19 cellular contexts compared by ENCODE assay signal in the genomic region with DNA sequence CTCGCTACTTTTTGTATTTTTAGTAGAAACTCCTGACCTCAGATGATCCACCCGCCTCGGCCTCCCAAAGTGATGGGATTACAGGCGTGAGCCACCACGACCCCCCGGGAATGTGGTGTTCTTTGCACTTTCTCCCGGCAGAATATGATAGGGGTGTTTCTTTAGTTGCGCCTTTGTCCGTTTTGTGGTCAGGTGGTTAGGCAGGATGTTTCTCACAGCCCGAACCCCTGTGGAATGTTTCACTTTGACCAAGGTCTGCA. TPM values are rescaled to one million over a fixed set of nuclear protein-coding genes. Genes with fewer than 3 reads are reported as not detected.
DNase-seq lines count a peak whose midpoint lies in the region; ATAC-seq and TF ChIP-seq lines count a peak whose summit lies in the region.
"Had no signal": no experiment of that assay in that cellular context is flagged by ENCODE, and none has a peak within 500 bp of the region (broad histone marks: within the 10 kb centered on the region; RNA-seq: fewer than 3 reads in every experiment).

No MANE protein-coding gene starts in this region.

- no peaks in the 10 kb centered on the region for H3K27me3 ChIP-seq in CD8-positive, alpha-beta T cell (ENCODE audit: insufficient read depth, low read length)
- H3K27me3 ChIP-seq: ascending aorta, gastroesophageal sphincter, MG63 had no signal

- no peak overlapping the region for H3K4me3 Mint-ChIP-seq in activated CD8-positive, alpha-beta T cell treated with anti-CD3 and anti-CD28 coated beads, Interleukin-2, amount 10 ng/mL, durations not matched to agents 7 days and 5 days
- H3K4me3 Mint-ChIP-seq in activated CD8-positive, alpha-beta T cell treated with anti-CD3 and anti-CD28 coated beads for 36 hours = no peak overlapping the region
- no peak overlapping the region for H3K4me3 Mint-ChIP-seq in CD8-positive, alpha-beta T cell
- H3K4me3 Mint-ChIP-seq in endothelial cell (ENCODE audit: unreplicated experiment) (peak overlapping the region; percentile 84), progenitor cell of endocrine pancreas (ENCODE audit: low read depth) (no peak overlapping the region)
- H3K4me3 Mint-ChIP-seq: HFFc6 had no signal

- DNase-seq in activated CD8-positive, alpha-beta T cell treated with anti-CD3 and anti-CD28 coated beads, Interleukin-2, amount 10 ng/mL, durations not matched to agents 7 days and 5 days = no peak
- no peak for DNase-seq in activated CD8-positive, alpha-beta T cell treated with anti-CD3 and anti-CD28 coated beads for 36 hours
- DNase-seq in CD8-positive, alpha-beta T cell = peak in 1 of 7 experiments; percentile 42
- DNase-seq in endothelial cell (ENCODE audit: low spot score) (no peak), progenitor cell of endocrine pancreas (ENCODE audit: low spot score, unreplicated experiment) (no peak), germinal center (ENCODE audit: low spot score) (no peak), HuH-7 (ENCODE audit: low spot score) (no peak)
- DNase-seq in stimulated activated CD4-positive, alpha-beta T cell treated with anti-CD3 and anti-CD28 coated beads, Interleukin-4, amount 100 ng/mL, for 1 hour = no peak
- DNase-seq: ACHN; DMS153; GF-D8; HFFc6; MG63; NCI-H1436 treated with DMSO at 0.1 percent for 48 hours; NCI-H526; stimulated activated CD4-positive, alpha-beta T cell treated with anti-CD3 and anti-CD28 coated beads, Interleukin-12 subunit alpha, Interleukin-12 subunit beta, amount 100 ng/mL, for 4 hours had no signal

- H3K27me3 Mint-ChIP-seq in activated CD8-positive, alpha-beta T cell treated with anti-CD3 and anti-CD28 coated beads, Interleukin-2, amount 10 ng/mL, durations not matched to agents 7 days and 5 days (ENCODE audit: low read depth) = no peaks in the 10 kb centered on the region
- peaks cover 2% of the 10 kb centered on the region for H3K27me3 Mint-ChIP-seq in activated CD8-positive, alpha-beta T cell treated with anti-CD3 and anti-CD28 coated beads for 36 hours
- H3K27me3 Mint-ChIP-seq in CD8-positive, alpha-beta T cell (ENCODE audit: low read depth) = no peaks in the 10 kb centered on the region
- H3K27me3 Mint-ChIP-seq in endothelial cell (ENCODE audit: unreplicated experiment) (peaks cover 17% of the 10 kb centered on the region), progenitor cell of endocrine pancreas (no peaks in the 10 kb centered on the region)
- H3K27me3 Mint-ChIP-seq: IgD-negative memory B cell had no signal

- no peak for TF ChIP-seq CTCF in activated CD8-positive, alpha-beta T cell treated with anti-CD3 and anti-CD28 coated beads for 36 hours (IDR thresholded peaks at IDR 0.05)
- TF ChIP-seq CTCF in CD8-positive, alpha-beta T cell (IDR thresholded peaks at IDR 0.05) = no peak
- TF ChIP-seq CTCF in endothelial cell (IDR thresholded peaks at IDR 0.05; ENCODE audit: unreplicated experiment) (no peak), progenitor cell of endocrine pancreas (IDR thresholded peaks at IDR 0.05; ENCODE audit: unreplicated experiment) (no peak)

- ATAC-seq in activated CD8-positive, alpha-beta T cell treated with anti-CD3 and anti-CD28 coated beads, Interleukin-2, amount 10 ng/mL, durations not matched to agents 7 days and 5 days = no peak
- ATAC-seq in activated CD8-positive, alpha-beta T cell treated with anti-CD3 and anti-CD28 coated beads for 36 hours = no peak
- no peak for ATAC-seq in CD8-positive, alpha-beta T cell
- ATAC-seq: gastroesophageal sphincter had no signal

- peaks cover 35% of the 10 kb centered on the region for H3K4me1 Mint-ChIP-seq in activated CD8-positive, alpha-beta T cell treated with anti-CD3 and anti-CD28 coated beads, Interleukin-2, amount 10 ng/mL, durations not matched to agents 7 days and 5 days (ENCODE audit: low read depth)
- peaks cover 18% of the 10 kb centered on the region for H3K4me1 Mint-ChIP-seq in activated CD8-positive, alpha-beta T cell treated with anti-CD3 and anti-CD28 coated beads for 36 hours (ENCODE audit: low read depth)
- peaks cover 32% of the 10 kb centered on the region for H3K4me1 Mint-ChIP-seq in CD8-positive, alpha-beta T cell (ENCODE audit: low read depth)
- H3K4me1 Mint-ChIP-seq in endothelial cell (ENCODE audit: unreplicated experiment) (peaks cover 20% of the 10 kb centered on the region), progenitor cell of endocrine pancreas (ENCODE audit: low read depth) (peaks cover 19% of the 10 kb centered on the region)

- CTCF ChIA-PET in activated CD8-positive, alpha-beta T cell treated with anti-CD3 and anti-CD28 coated beads, Interleukin-2, amount 10 ng/mL, durations not matched to agents 7 days and 5 days (lab: Charles Lee) = interaction anchor here (2.3 to 2.6 kb wide), 2 partner anchors 24 to 153 kb away, joined by 9 to 15 read pairs; a partner anchor contains a TSS
- CTCF ChIA-PET in activated CD8-positive, alpha-beta T cell treated with anti-CD3 and anti-CD28 coated beads for 36 hours (lab: Charles Lee) = interaction anchor here (0.7 kb wide), 1 partner anchor 35 kb away, joined by 3 read pairs; no protein-coding TSS in a partner anchor
- CTCF ChIA-PET in CD8-positive, alpha-beta T cell (lab: Charles Lee) = interaction anchor here (2.0 kb wide), 1 partner anchor 252 kb away, joined by 8 read pairs; no protein-coding TSS in a partner anchor

- H3K36me3 Mint-ChIP-seq in activated CD8-positive, alpha-beta T cell treated with anti-CD3 and anti-CD28 coated beads, Interleukin-2, amount 10 ng/mL, durations not matched to agents 7 days and 5 days (ENCODE audit: low read depth) = peaks cover 50% of the 10 kb centered on the region
- peaks cover 41% of the 10 kb centered on the region for H3K36me3 Mint-ChIP-seq in activated CD8-positive, alpha-beta T cell treated with anti-CD3 and anti-CD28 coated beads for 36 hours (ENCODE audit: low read depth)
- H3K36me3 Mint-ChIP-seq in CD8-positive, alpha-beta T cell = peaks cover 46% of the 10 kb centered on the region
- peaks cover 24% of the 10 kb centered on the region for H3K36me3 Mint-ChIP-seq in endothelial cell (ENCODE audit: low read depth, unreplicated experiment)
- H3K36me3 Mint-ChIP-seq in progenitor cell of endocrine pancreas (ENCODE audit: insufficient read depth) = peaks cover 7% of the 10 kb centered on the region

- H3K27ac Mint-ChIP-seq in activated CD8-positive, alpha-beta T cell treated with anti-CD3 and anti-CD28 coated beads, Interleukin-2, amount 10 ng/mL, durations not matched to agents 7 days and 5 days = peak overlapping the region; percentile 75
- H3K27ac Mint-ChIP-seq in activated CD8-positive, alpha-beta T cell treated with anti-CD3 and anti-CD28 coated beads for 36 hours = no peak overlapping the region
- H3K27ac Mint-ChIP-seq in CD8-positive, alpha-beta T cell = peak overlapping the region; percentile 100
- peak overlapping the region; percentile 57 for H3K27ac Mint-ChIP-seq in endothelial cell (ENCODE audit: unreplicated experiment)
- H3K27ac Mint-ChIP-seq in progenitor cell of endocrine pancreas = peak overlapping the region; percentile 65

- H3K4me3 ChIP-seq in CD8-positive, alpha-beta T cell (ENCODE audit: low read depth, low read length) = no peak overlapping the region

- POLR2A ChIA-PET in activated CD8-positive, alpha-beta T cell treated with anti-CD3 and anti-CD28 coated beads, Interleukin-2, amount 10 ng/mL, durations not matched to agents 7 days and 5 days (lab: Charles Lee) = interaction anchor here (2.0 to 2.9 kb wide), 4 partner anchors 10 to 253 kb away, joined by 12 to 138 read pairs (median 46); a partner anchor contains a TSS
- POLR2A ChIA-PET in activated CD8-positive, alpha-beta T cell treated with anti-CD3 and anti-CD28 coated beads for 36 hours (lab: Charles Lee) = interaction anchor here (0.6 to 3.0 kb wide), 4 partner anchors 10 to 38 kb away, joined by 3 to 54 read pairs (median 8); a partner anchor contains a TSS
- POLR2A ChIA-PET in CD8-positive, alpha-beta T cell (lab: Charles Lee) = interaction anchor here (0.6 to 2.9 kb wide), 6 partner anchors 11 to 570 kb away, joined by 3 to 123 read pairs (median 39); a partner anchor contains a TSS

- peaks cover 16% of the 10 kb centered on the region for H3K4me1 ChIP-seq in CD8-positive, alpha-beta T cell (ENCODE audit: insufficient read depth, low read length)

- H3K9me3 Mint-ChIP-seq in activated CD8-positive, alpha-beta T cell treated with anti-CD3 and anti-CD28 coated beads, Interleukin-2, amount 10 ng/mL, durations not matched to agents 7 days and 5 days (ENCODE audit: insufficient read depth) = no peaks in the 10 kb centered on the region
- no peaks in the 10 kb centered on the region for H3K9me3 Mint-ChIP-seq in activated CD8-positive, alpha-beta T cell treated with anti-CD3 and anti-CD28 coated beads for 36 hours
- H3K9me3 Mint-ChIP-seq in CD8-positive, alpha-beta T cell = no peaks in the 10 kb centered on the region
- no peaks in the 10 kb centered on the region for H3K9me3 Mint-ChIP-seq in endothelial cell (ENCODE audit: unreplicated experiment)
- no peaks in the 10 kb centered on the region for H3K9me3 Mint-ChIP-seq in progenitor cell of endocrine pancreas (ENCODE audit: low read depth)
- H3K9me3 Mint-ChIP-seq: HFFc6, IgD-negative memory B cell had no signal

- no peaks in the 10 kb centered on the region for H3K9me3 ChIP-seq in CD8-positive, alpha-beta T cell (ENCODE audit: low read length)
- H3K9me3 ChIP-seq: ascending aorta, gastroesophageal sphincter, MG63 had no signal

- no peak overlapping the region for H3K27ac ChIP-seq in CD8-positive, alpha-beta T cell (ENCODE audit: low read depth, low read length)

- peaks cover 7% of the 10 kb centered on the region for H3K36me3 ChIP-seq in CD8-positive, alpha-beta T cell (ENCODE audit: insufficient read depth, low read length)

- intact Hi-C loops in activated CD8-positive, alpha-beta T cell treated with anti-CD3 and anti-CD28 coated beads for 36 hours (cut with micrococcal nuclease) = loop anchor here (2.0 kb wide), 2 partner anchors 23 to 153 kb away; a partner anchor contains a TSS
- intact Hi-C loops in CD8-positive, alpha-beta T cell (cut with DNase I, micrococcal nuclease) = loop anchor here (2.0 to 10.0 kb wide), 6 partner anchors 97 to 915 kb away; a partner anchor contains a TSS

RNA-seq across cellular contexts. Expression of a gene that starts 1.2 kb away (rescaled TPM):
- 100 to 1,000 TPM; 122 to 126 TPM for total RNA-seq in activated CD8-positive, alpha-beta T cell treated with anti-CD3 and anti-CD28 coated beads, Interleukin-2, amount 10 ng/mL, durations not matched to agents 7 days and 5 days
- 100 to 1,000 TPM; 121 to 122 TPM for total RNA-seq in activated CD8-positive, alpha-beta T cell treated with anti-CD3 and anti-CD28 coated beads for 36 hours
- 1,000 to 10,000 TPM; 1,353 to 1,404 TPM for total RNA-seq in CD8-positive, alpha-beta T cell
- total RNA-seq in endothelial cell (ENCODE audit: unreplicated experiment) (92.6 TPM), progenitor cell of endocrine pancreas (128 and 129 TPM in 2 replicates)

RNA-seq across cellular contexts. Expression of a gene that starts 23.2 kb away (rescaled TPM):
- total RNA-seq in activated CD8-positive, alpha-beta T cell treated with anti-CD3 and anti-CD28 coated beads, Interleukin-2, amount 10 ng/mL, durations not matched to agents 7 days and 5 days = 10 to 100 TPM; 81.6 to 82.9 TPM
- total RNA-seq in activated CD8-positive, alpha-beta T cell treated with anti-CD3 and anti-CD28 coated beads for 36 hours = 10 to 100 TPM; 97.9 to 99.4 TPM
- 10 to 100 TPM; 48.6 to 51.0 TPM for total RNA-seq in CD8-positive, alpha-beta T cell
- 41.1 TPM for total RNA-seq in endothelial cell (ENCODE audit: unreplicated experiment)
- total RNA-seq in progenitor cell of endocrine pancreas = 65.1 and 71.8 TPM in 2 replicates

RNA-seq across cellular contexts. Expression of a gene that starts 23.5 kb away (rescaled TPM):
- total RNA-seq in activated CD8-positive, alpha-beta T cell treated with anti-CD3 and anti-CD28 coated beads, Interleukin-2, amount 10 ng/mL, durations not matched to agents 7 days and 5 days = 10 to 100 TPM; 37.0 to 39.0 TPM
- 10 to 100 TPM; 30.8 to 35.3 TPM for total RNA-seq in activated CD8-positive, alpha-beta T cell treated with anti-CD3 and anti-CD28 coated beads for 36 hours
- 1 to 10 TPM; 3.8 to 4.9 TPM for total RNA-seq in CD8-positive, alpha-beta T cell
- total RNA-seq in endothelial cell (ENCODE audit: unreplicated experiment) = 14.2 TPM
- total RNA-seq in progenitor cell of endocrine pancreas = 27.1 and 27.5 TPM in 2 replicates

RNA-seq across cellular contexts. Expression of a gene that starts 54.0 kb away (rescaled TPM):
- 100 to 1,000 TPM; 276 to 304 TPM for total RNA-seq in activated CD8-positive, alpha-beta T cell treated with anti-CD3 and anti-CD28 coated beads, Interleukin-2, amount 10 ng/mL, durations not matched to agents 7 days and 5 days
- total RNA-seq in activated CD8-positive, alpha-beta T cell treated with anti-CD3 and anti-CD28 coated beads for 36 hours = 100 to 1,000 TPM; 423 to 442 TPM
- total RNA-seq in CD8-positive, alpha-beta T cell = 100 to 1,000 TPM; 330 to 338 TPM
- 302 TPM for total RNA-seq in endothelial cell (ENCODE audit: unreplicated experiment)
- 246 and 248 TPM in 2 replicates for total RNA-seq in progenitor cell of endocrine pancreas

Comparison
In these comparisons a context has a peak if more than half of its experiments do, and no peak if none do; other contexts are left out.
1. RNA of a gene that starts 1.2 kb away (total RNA-seq): 1,353 to 1,404 TPM in CD8-positive, alpha-beta T cell; 128 to 129 TPM in progenitor cell of endocrine pancreas, 122 to 126 TPM in activated CD8-positive, alpha-beta T cell treated with anti-CD3 and anti-CD28 coated beads, Interleukin-2, amount 10 ng/mL, durations not matched to agents 7 days and 5 days, 121 to 122 TPM in activated CD8-positive, alpha-beta T cell treated with anti-CD3 and anti-CD28 coated beads for 36 hours and 92.6 TPM in endothelial cell (single experiment); every median in the first group is over 10 times any median in the second.